In the genomic region with DNA sequence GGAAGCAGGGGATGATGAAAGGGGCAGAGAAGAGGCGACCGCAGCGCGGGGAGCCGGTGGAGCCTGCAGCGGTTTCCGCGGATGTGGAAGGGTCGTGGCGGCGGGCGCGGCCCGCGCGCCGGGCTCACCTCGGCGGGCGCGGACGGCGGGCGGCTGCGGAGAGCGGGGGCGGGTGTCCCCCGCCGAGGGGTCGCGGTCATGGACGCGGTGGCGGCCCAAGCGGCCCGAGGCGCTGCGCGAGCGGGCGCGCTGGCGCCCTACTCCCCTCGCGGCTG, we compare ENCODE assay signal across 8 cellular contexts. TPM values are rescaled to one million over a fixed set of nuclear protein-coding genes. Genes with fewer than 3 reads are reported as not detected.
A peak's percentile ranks its signal among the peaks of the same experiment; 100 is the strongest.
DNase-seq lines count a peak whose midpoint lies in the region; ATAC-seq, FAIRE-seq and TF ChIP-seq lines count a peak whose summit lies in the region.

No MANE protein-coding gene starts in this region.

- FAIRE-seq in K562 (lab: Jason Lieb, UNC): no peak

- H3K79me2 ChIP-seq in K562 (ENCODE audit: control insufficient read depth, insufficient read depth, low read length): peaks cover 7% of the 10 kb centered on the region; the same call in 1 of the 3 replicates

- WGBS in K562 (ENCODE audit: insufficient coverage, low coverage, missing lambda C conversion rate): under 1% methylated on average over 27 of the region's 45 CpGs
- 1% methylated on average over 21 to 45 of the region's 45 CpGs for WGBS in lung, 2 donors
- WGBS in testis, 2 donors: 0% methylated on average over 26 to 43 of the region's 45 CpGs

- DNase-seq in AG04449 (ENCODE audit: low read depth, low spot score): no peak
- DNase-seq in LNCaP clone FGC (ENCODE audit: low read depth): no peak
- no peak for DNase-seq in K562 (ENCODE audit: extremely low read depth in 1 of 4, low spot score in 3 of 4)
- no peak for DNase-seq in lung (ENCODE audit: low spot score)
- DNase-seq in testis: peak; percentile 20
- DNase-seq in LoVo (ENCODE audit: low spot score): no peak

- ATAC-seq in GM19452 (IDR thresholded peaks at IDR 0.05; ENCODE audit: unreplicated experiment) (peak; percentile 21), K562 (no peak), lung (ENCODE audit: insufficient read depth, low FRiP score) (no peak), GM19324 (IDR thresholded peaks at IDR 0.05; ENCODE audit: low FRiP score, unreplicated experiment) (no peak)

- POLR2A ChIA-PET in AG04449 (lab: Yijun Ruan, JAX): no interaction called here
- POLR2A ChIA-PET in K562 (lab: Yijun Ruan, JAX): interaction anchor here (1.1 kb wide), 1 partner anchor 13 kb away, joined by 4 read pairs; no protein-coding TSS in a partner anchor

- H3K36me3 ChIP-seq in K562 (ENCODE audit: control insufficient read depth, insufficient read depth, low read length) (no peaks in the 10 kb centered on the region; the same call in 2 of the 3 replicates), lung (ENCODE audit: control insufficient read depth in 2 of 2, insufficient read depth in 2 of 2, low read length in 2 of 2) (peaks cover 0 to 3% of the 10 kb centered on the region in 2 donors), testis (ENCODE audit: low read depth, missing control alignments) (no peaks in the 10 kb centered on the region)

- in situ Hi-C loops in K562 (cut with MboI): loop anchor here (5.0 kb wide), 1 partner anchor 133 kb away; no protein-coding TSS in a partner anchor

- no peaks in the 10 kb centered on the region for H3K27me3 ChIP-seq in K562 (ENCODE audit: control insufficient read depth in 2 of 2, insufficient read depth in 2 of 2, low read length in 2 of 2)
- H3K27me3 ChIP-seq in lung (ENCODE audit: control insufficient read depth, insufficient read depth): no peaks in the 10 kb centered on the region
- H3K27me3 ChIP-seq in testis: no peaks in the 10 kb centered on the region

- H3K4me2 ChIP-seq in K562 (ENCODE audit: insufficient read depth, low read length): peak overlapping the region; percentile 82

- no peaks in the 10 kb centered on the region for H4K20me1 ChIP-seq in K562 (replicated peaks; ENCODE audit: control insufficient read depth, insufficient read depth, low read length)

- TF ChIP-seq CTCF in AG04449 (IDR thresholded peaks at IDR 0.05; ENCODE audit: insufficient read depth, low read length, missing control alignments): no peak
- no peak for TF ChIP-seq CTCF in LNCaP clone FGC (IDR thresholded peaks at IDR 0.05; ENCODE audit: control insufficient read depth, extremely low read depth, insufficient read depth)
- TF ChIP-seq CTCF in K562 (IDR thresholded peaks at IDR 0.05 in 2 of 3, conservative IDR thresholded peaks at IDR 0.05 in 1 of 3; ENCODE audit: insufficient read depth in 2 of 3, low read depth in 1 of 3, low read length in 3 of 3): no peak
- no peak for TF ChIP-seq CTCF in lung (IDR thresholded peaks at IDR 0.05; ENCODE audit: control extremely low read depth, extremely low read depth)
- TF ChIP-seq CTCF in testis (IDR thresholded peaks at IDR 0.05): no peak

- peak overlapping the region; percentile 98 for H2AFZ ChIP-seq in K562 (ENCODE audit: low read depth, low read length)

- no peak for TF ChIP-seq RAD21 in K562 (CRISPR knock-in tag; conservative IDR thresholded peaks at IDR 0.05 in 1 of 2, IDR thresholded peaks at IDR 0.05 in 1 of 2)

- TF ChIP-seq EP300 in K562 (IDR thresholded peaks at IDR 0.05; ENCODE audit: low read length): no peak

- H3K9ac ChIP-seq in K562 (ENCODE audit: insufficient read depth in 1 of 2, low read depth in 2 of 2, low read length in 2 of 2): peak overlapping the region; percentile 71 to 93

- H3K27ac ChIP-seq in K562 (ENCODE audit: extremely low read depth, low read depth, low read length) (peak overlapping the region; percentile 76; the same call in 1 of the 3 replicates), lung (ENCODE audit: low read depth in 1 of 2, low read length in 1 of 2) (peak overlapping the region; percentile 84 to 95), testis (peak overlapping the region; percentile 83 to 97)

- peak overlapping the region; percentile 68 for H3K4me3 ChIP-seq in AG04449 (ENCODE audit: low read depth, low read length)
- H3K4me3 ChIP-seq in LNCaP clone FGC (ENCODE audit: low read depth, low read length): peak overlapping the region; percentile 56
- H3K4me3 ChIP-seq in K562: peak overlapping the region; percentile 83
- peak overlapping the region; percentile 85 for H3K4me3 ChIP-seq in lung
- H3K4me3 ChIP-seq in testis: peak overlapping the region; percentile 77 to 98

- TF ChIP-seq POLR2A in K562 (conservative IDR thresholded peaks at IDR 0.05) (no peak), testis (IDR thresholded peaks at IDR 0.05) (no peak)

- CTCF ChIA-PET in AG04449 (lab: Yijun Ruan, JAX): interaction anchor here (0.9 to 6.6 kb wide), 5 partner anchors 13 to 572 kb away, joined by 3 to 48 read pairs (median 9); a partner anchor contains a TSS
- CTCF ChIA-PET in K562 (lab: Yijun Ruan, JAX; ENCODE audit: low intra/inter-chr PET ratio): interaction anchor here (0.6 to 2.6 kb wide), 6 partner anchors 114 to 823 kb away, joined by 3 to 9 read pairs (median 4); no protein-coding TSS in a partner anchor

- intact Hi-C loops in K562 (cut with micrococcal nuclease): loop anchor here (1.0 to 5.0 kb wide), 4 partner anchors 88 to 205 kb away; a partner anchor contains a TSS
- intact Hi-C loops in testis (cut with DNase I; ENCODE audit: low total_unique reads): loop anchor here (5.0 kb wide), 1 partner anchor 133 kb away; no protein-coding TSS in a partner anchor

- peaks cover 18 to 20% of the 10 kb centered on the region in 2 experiments for H3K4me1 ChIP-seq in K562 (replicated peaks in 1 of 2; ENCODE audit: control insufficient read depth in 2 of 2, insufficient read depth in 2 of 2, low read length in 2 of 2)
- peaks cover 3 to 11% of the 10 kb centered on the region in 2 donors for H3K4me1 ChIP-seq in lung (ENCODE audit: control insufficient read depth in 2 of 2, insufficient read depth in 2 of 2, low read length in 2 of 2)
- H3K4me1 ChIP-seq in testis: no peaks in the 10 kb centered on the region

- H3K9me1 ChIP-seq in K562 (ENCODE audit: control insufficient read depth, insufficient read depth, low read length): no peaks in the 10 kb centered on the region

- BruUV-seq in K562 (replicated peaks; lab: Mats Ljungman, UMichigan): no TSS peak

- H3K9me3 ChIP-seq in K562 (replicated peaks; ENCODE audit: control insufficient read depth, insufficient read depth, low read depth, low read length) (no peaks in the 10 kb centered on the region), lung (ENCODE audit: control insufficient read depth in 2 of 2, insufficient read depth in 1 of 2, low read length in 1 of 2) (no peaks in the 10 kb centered on the region), testis (no peaks in the 10 kb centered on the region)

TF ChIP-seq in K562, 482 proteins besides CTCF, POLR2A, EP300 and RAD21 (continues in another document):
- TF ChIP-seq KLF16 (IDR thresholded peaks at IDR 0.05) (no peak), HMGN3 (IDR thresholded peaks at IDR 0.05; ENCODE audit: borderline replicate concordance, extremely low read depth, insufficient read length, low read depth, low read length) (peak; percentile 59)
- TF ChIP-seq, protein P1, sequence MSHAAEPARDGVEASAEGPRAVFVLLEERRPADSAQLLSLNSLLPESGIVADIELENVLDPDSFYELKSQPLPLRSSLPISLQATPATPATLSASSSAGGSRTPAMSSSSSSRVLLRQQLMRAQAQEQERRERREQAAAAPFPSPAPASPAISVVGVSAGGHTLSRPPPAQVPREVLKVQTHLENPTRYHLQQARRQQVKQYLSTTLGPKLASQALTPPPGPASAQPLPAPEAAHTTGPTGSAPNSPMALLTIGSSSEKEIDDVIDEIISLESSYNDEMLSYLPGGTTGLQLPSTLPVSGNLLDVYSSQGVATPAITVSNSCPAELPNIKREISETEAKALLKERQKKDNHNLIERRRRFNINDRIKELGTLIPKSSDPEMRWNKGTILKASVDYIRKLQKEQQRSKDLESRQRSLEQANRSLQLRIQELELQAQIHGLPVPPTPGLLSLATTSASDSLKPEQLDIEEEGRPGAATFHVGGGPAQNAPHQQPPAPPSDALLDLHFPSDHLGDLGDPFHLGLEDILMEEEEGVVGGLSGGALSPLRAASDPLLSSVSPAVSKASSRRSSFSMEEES (CRISPR knock-in tag; IDR thresholded peaks at IDR 0.05): no peak

RNA-seq across cellular contexts. Expression of a gene that starts 0.6 kb away (rescaled TPM):
- total RNA-seq in K562 (2011; cell fraction: chromatin; rRNA removed; ENCODE audit: low replicate concordance): 15.4 and 34.1 TPM in 2 replicates
- 7.3 and 17.6 TPM in 2 replicates for total RNA-seq in K562 (2011; cell fraction: nucleolus; rRNA removed)
- total RNA-seq in K562 (2011; cell fraction: nucleoplasm; rRNA removed): 27.4 and 42.4 TPM in 2 replicates
- total RNA-seq in K562 (2014; rRNA removed): 16.8 and 31.1 TPM in 2 replicates
- 25.7 and 29.2 TPM in 2 replicates for total RNA-seq in K562 (2014; rRNA removed; fragmentation: Illumina TruSeq; extraction: Trizol)
- total RNA-seq in K562 (2015; rRNA removed; fragmentation: Illumina TruSeq; extraction: Trizol): 16.2 and 17.5 TPM in 2 replicates
- 30.5 and 31.4 TPM in 2 replicates for total RNA-seq in K562 (2021)
- polyA plus RNA-seq in K562 (2011; rRNA removed): 10.8 and 13.0 TPM in 2 replicates
- polyA plus RNA-seq in K562 (2011; cell fraction: cytosol; rRNA removed): 5.5 and 8.1 TPM in 2 replicates
- 5.7 and 6.9 TPM in 2 replicates for polyA plus RNA-seq in K562 (2011; cell fraction: nucleus; rRNA removed)
- polyA plus RNA-seq in K562 (2012): 6.4 and 8.6 TPM in 2 replicates
- 12.8 and 13.9 TPM in 2 replicates for polyA plus RNA-seq in K562 (2014; fragmentation: Illumina TruSeq; extraction: Trizol)
- polyA plus RNA-seq in K562 (2014; fragmentation: Nextera tagmentation; extraction: Ambion mirVana): 1 to 10 TPM; 5.7 to 6.7 TPM
- 10.3 and 16.3 TPM in 2 replicates for polyA plus RNA-seq in K562 (2014; rRNA removed)
- 27.4 and 36.2 TPM in 2 replicates for polyA minus RNA-seq in K562 (2011; rRNA and poly(A)+ RNA removed)
- 15.5 and 22.9 TPM in 2 replicates for polyA minus RNA-seq in K562 (2011; cell fraction: cytosol; rRNA and poly(A)+ RNA removed)
- polyA minus RNA-seq in K562 (2011; cell fraction: nucleus; rRNA and poly(A)+ RNA removed): 12.3 and 16.3 TPM in 2 replicates
- total RNA-seq in lung: 10 to 100 TPM; 39.8 to 41.9 TPM
- polyA plus RNA-seq in lung: 10 to 100 TPM in 1 of 2 donors, 1 to 10 TPM in 1; 4.9 to 11.2 TPM
- 10 to 100 TPM; 44.1 to 70.5 TPM for total RNA-seq in testis
- 43.0 TPM for polyA plus RNA-seq in testis (ENCODE audit: insufficient read depth, low read depth, low replicate concordance)
